26 cellular contexts compared by ENCODE assay signal in the genomic region with DNA sequence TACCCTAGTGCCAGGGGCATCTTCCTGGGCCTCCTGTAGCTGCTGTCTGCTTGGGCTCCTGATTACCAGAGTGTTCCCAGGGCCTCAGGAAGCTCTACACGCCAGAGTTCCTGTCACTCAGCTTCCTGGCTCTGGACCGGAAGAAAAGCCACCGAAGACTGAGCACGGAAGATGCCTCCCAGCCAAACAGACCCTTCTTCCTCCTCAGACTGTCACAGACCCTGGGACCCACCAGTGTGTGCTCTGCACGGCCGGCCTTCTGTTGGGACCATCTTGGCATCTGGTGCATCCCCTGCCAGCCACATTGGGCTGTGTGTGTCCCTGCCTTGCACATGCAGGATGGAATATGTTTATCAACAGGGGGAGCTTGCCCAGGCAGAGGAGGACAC.
DNase-seq lines count a peak whose midpoint lies in the region; ATAC-seq and TF ChIP-seq lines count a peak whose summit lies in the region.
"Had no signal": no experiment of that assay in that cellular context is flagged by ENCODE, and none has a peak within 500 bp of the region (broad histone marks: within the 10 kb centered on the region; RNA-seq: fewer than 3 reads in every experiment).

No MANE protein-coding gene starts in this region.

- H3K27me3 Mint-ChIP-seq in activated CD8-positive, alpha-beta T cell treated with anti-CD3 and anti-CD28 coated beads, Interleukin-2, amount 10 ng/mL, durations not matched to agents 7 days and 5 days (ENCODE audit: low read depth) = no peaks in the 10 kb centered on the region
- H3K27me3 Mint-ChIP-seq in activated CD8-positive, alpha-beta T cell treated with anti-CD3 and anti-CD28 coated beads for 36 hours = no peaks in the 10 kb centered on the region
- H3K27me3 Mint-ChIP-seq in MCF 10A (ENCODE audit: insufficient read depth, unreplicated experiment) = peaks cover 7% of the 10 kb centered on the region

- no peak overlapping the region for H3K4me3 ChIP-seq in BLaER1
- H3K4me3 ChIP-seq in OCI-LY7 (ENCODE audit: low read depth, low read length, poor library complexity, severe bottlenecking) = no peak overlapping the region
- H3K4me3 ChIP-seq: Peyer's patch had no signal

- no peaks in the 10 kb centered on the region for H3K9me3 ChIP-seq in BLaER1
- H3K9me3 ChIP-seq in OCI-LY7 (ENCODE audit: low read length) = no peaks in the 10 kb centered on the region

- peaks cover 6% of the 10 kb centered on the region for H3K4me1 Mint-ChIP-seq in activated CD8-positive, alpha-beta T cell treated with anti-CD3 and anti-CD28 coated beads, Interleukin-2, amount 10 ng/mL, durations not matched to agents 7 days and 5 days (ENCODE audit: low read depth)
- no peaks in the 10 kb centered on the region for H3K4me1 Mint-ChIP-seq in activated CD8-positive, alpha-beta T cell treated with anti-CD3 and anti-CD28 coated beads for 36 hours (ENCODE audit: low read depth)
- no peaks in the 10 kb centered on the region for H3K4me1 Mint-ChIP-seq in MCF 10A (ENCODE audit: insufficient read depth, unreplicated experiment)
- H3K4me1 Mint-ChIP-seq: CD14-positive monocyte; CD8-positive, alpha-beta memory T cell; IgD-negative memory B cell had no signal

- 0 out of 2 replicates have a peak overlapping the region, but pooled peaks have one; percentile 12 for H3K9ac ChIP-seq in BLaER1
- H3K9ac ChIP-seq: KMS-11 had no signal

- no peaks in the 10 kb centered on the region for H3K9me2 ChIP-seq in OCI-LY7 (ENCODE audit: insufficient read depth, low read length)

- BruUV-seq in OCI-LY7 (replicated peaks; lab: Mats Ljungman, UMichigan) (no TSS peak), MCF 10A (replicated peaks; lab: Mats Ljungman, UMichigan) (no TSS peak)

- intact Hi-C loops in activated CD8-positive, alpha-beta T cell treated with anti-CD3 and anti-CD28 coated beads for 36 hours (cut with micrococcal nuclease) = no loop called here
- intact Hi-C loops in OCI-LY7 (cut with micrococcal nuclease; ENCODE audit: unreplicated experiment) (no loop called here), sciatic nerve (cut with DNase I) (no loop called here), MCF 10A (cut with micrococcal nuclease) (no loop called here)

- no peaks in the 10 kb centered on the region for H3K27me3 ChIP-seq in BLaER1
- H3K27me3 ChIP-seq: Peyer's patch had no signal

- no peaks in the 10 kb centered on the region for H3K79me2 ChIP-seq in OCI-LY7 (ENCODE audit: insufficient read depth, low read depth, low read length)

- H2AFZ ChIP-seq in OCI-LY7 (ENCODE audit: low read length) = peak overlapping the region; percentile 72; the same call in 1 of the 2 replicates

- H3K36me3 ChIP-seq in BLaER1 = no peaks in the 10 kb centered on the region
- H3K36me3 ChIP-seq in OCI-LY7 (ENCODE audit: insufficient read depth, low read length) = no peaks in the 10 kb centered on the region
- H3K36me3 ChIP-seq: Peyer's patch had no signal

- CTCF ChIA-PET in activated CD8-positive, alpha-beta T cell treated with anti-CD3 and anti-CD28 coated beads, Interleukin-2, amount 10 ng/mL, durations not matched to agents 7 days and 5 days (lab: Charles Lee) = interaction anchor here (1.4 kb wide), 1 partner anchor 13 kb away, joined by 3 read pairs; no protein-coding TSS in a partner anchor
- CTCF ChIA-PET in activated CD8-positive, alpha-beta T cell treated with anti-CD3 and anti-CD28 coated beads for 36 hours (lab: Charles Lee) = no interaction called here
- CTCF ChIA-PET in OCI-LY7 (lab: Charles Lee; ENCODE audit: unreplicated experiment) = no interaction called here
- CTCF ChIA-PET in MCF 10A (lab: Yijun Ruan, JAX) = no interaction called here

- H3K4me2 ChIP-seq in BLaER1 (peak overlapping the region; percentile 73), OCI-LY7 (ENCODE audit: low read length) (no peak overlapping the region)
- H3K4me2 ChIP-seq: KMS-11 had no signal

- H3K4me3 Mint-ChIP-seq in activated CD8-positive, alpha-beta T cell treated with anti-CD3 and anti-CD28 coated beads, Interleukin-2, amount 10 ng/mL, durations not matched to agents 7 days and 5 days = no peak overlapping the region
- no peak overlapping the region for H3K4me3 Mint-ChIP-seq in activated CD8-positive, alpha-beta T cell treated with anti-CD3 and anti-CD28 coated beads for 36 hours
- no peak overlapping the region for H3K4me3 Mint-ChIP-seq in MCF 10A (ENCODE audit: unreplicated experiment)
- H3K4me3 Mint-ChIP-seq: CD14-positive monocyte; CD8-positive, alpha-beta memory T cell had no signal

- H3K4me1 ChIP-seq in BLaER1 = peaks cover 13% of the 10 kb centered on the region
- no peaks in the 10 kb centered on the region for H3K4me1 ChIP-seq in OCI-LY7 (ENCODE audit: insufficient read depth, low read length, poor library complexity, severe bottlenecking)
- H3K4me1 ChIP-seq: Peyer's patch had no signal

- TF ChIP-seq CTCF in activated CD8-positive, alpha-beta T cell treated with anti-CD3 and anti-CD28 coated beads for 36 hours (IDR thresholded peaks at IDR 0.05) = no peak
- no peak for TF ChIP-seq CTCF in OCI-LY7 (conservative IDR thresholded peaks at IDR 0.05; ENCODE audit: low read length)
- no peak for TF ChIP-seq CTCF in MCF 10A (IDR thresholded peaks at IDR 0.05; ENCODE audit: unreplicated experiment)

- peak overlapping the region; percentile 56 for H3K27ac Mint-ChIP-seq in activated CD8-positive, alpha-beta T cell treated with anti-CD3 and anti-CD28 coated beads, Interleukin-2, amount 10 ng/mL, durations not matched to agents 7 days and 5 days
- no peak overlapping the region for H3K27ac Mint-ChIP-seq in activated CD8-positive, alpha-beta T cell treated with anti-CD3 and anti-CD28 coated beads for 36 hours
- H3K27ac Mint-ChIP-seq in MCF 10A (ENCODE audit: low read depth, unreplicated experiment) = no peak overlapping the region
- H3K27ac Mint-ChIP-seq: CD14-positive monocyte; CD8-positive, alpha-beta memory T cell; IgD-negative memory B cell had no signal

- no peaks in the 10 kb centered on the region for H3K36me3 Mint-ChIP-seq in activated CD8-positive, alpha-beta T cell treated with anti-CD3 and anti-CD28 coated beads, Interleukin-2, amount 10 ng/mL, durations not matched to agents 7 days and 5 days (ENCODE audit: low read depth)
- no peaks in the 10 kb centered on the region for H3K36me3 Mint-ChIP-seq in activated CD8-positive, alpha-beta T cell treated with anti-CD3 and anti-CD28 coated beads for 36 hours (ENCODE audit: low read depth)
- H3K36me3 Mint-ChIP-seq in MCF 10A (ENCODE audit: insufficient read depth, unreplicated experiment) = peaks cover 6% of the 10 kb centered on the region
- H3K36me3 Mint-ChIP-seq: CD14-positive monocyte; CD8-positive, alpha-beta memory T cell; IgD-negative memory B cell had no signal

- peak overlapping the region; percentile 64 for H3K27ac ChIP-seq in BLaER1
- no peak overlapping the region for H3K27ac ChIP-seq in OCI-LY7 (ENCODE audit: low read depth, low read length, poor library complexity, severe bottlenecking)
- H3K27ac ChIP-seq: KMS-11, Peyer's patch had no signal

- no peaks in the 10 kb centered on the region for H4K20me1 ChIP-seq in BLaER1
- H4K20me1 ChIP-seq in OCI-LY7 (ENCODE audit: insufficient read depth, low read length) = no peaks in the 10 kb centered on the region

- POLR2A ChIA-PET in activated CD8-positive, alpha-beta T cell treated with anti-CD3 and anti-CD28 coated beads, Interleukin-2, amount 10 ng/mL, durations not matched to agents 7 days and 5 days (lab: Charles Lee) = no interaction called here
- POLR2A ChIA-PET in activated CD8-positive, alpha-beta T cell treated with anti-CD3 and anti-CD28 coated beads for 36 hours (lab: Charles Lee) = no interaction called here
- POLR2A ChIA-PET in OCI-LY7 (lab: Charles Lee) (no interaction called here), MCF 10A (lab: Yijun Ruan, JAX) (no interaction called here)

- H3K9me3 Mint-ChIP-seq in activated CD8-positive, alpha-beta T cell treated with anti-CD3 and anti-CD28 coated beads, Interleukin-2, amount 10 ng/mL, durations not matched to agents 7 days and 5 days (ENCODE audit: insufficient read depth) = no peaks in the 10 kb centered on the region
- no peaks in the 10 kb centered on the region for H3K9me3 Mint-ChIP-seq in activated CD8-positive, alpha-beta T cell treated with anti-CD3 and anti-CD28 coated beads for 36 hours
- H3K9me3 Mint-ChIP-seq in MCF 10A (ENCODE audit: unreplicated experiment) = no peaks in the 10 kb centered on the region
- H3K9me3 Mint-ChIP-seq: CD8-positive, alpha-beta memory T cell had no signal

- no peak for DNase-seq in activated CD8-positive, alpha-beta T cell treated with anti-CD3 and anti-CD28 coated beads, Interleukin-2, amount 10 ng/mL, durations not matched to agents 7 days and 5 days
- DNase-seq in activated CD8-positive, alpha-beta T cell treated with anti-CD3 and anti-CD28 coated beads for 36 hours = no peak
- DNase-seq in OCI-LY7 (ENCODE audit: low spot score) (no peak), sciatic nerve (ENCODE audit: low spot score) (peak; percentile 48), MCF 10A (ENCODE audit: unreplicated experiment) (no peak), ureter (ENCODE audit: low spot score) (no peak)
- DNase-seq: AML-193; CD8-positive, alpha-beta memory T cell; DMS79 treated with DMSO at 0.1 percent for 48 hours; GF-D8; GOT3; HCEC 1CT; NCI-H1092; NCI-H1417 treated with DMSO at 0.1 percent for 48 hours; NCI-H1694 treated with DMSO at 0.1 percent for 48 hours; NCI-H2081; NCI-H226; NCI-H510A; NCI-H69; OCI-M1; SHP77 treated with DMSO at 0.1 percent for 48 hours had no signal

- ATAC-seq in activated CD8-positive, alpha-beta T cell treated with anti-CD3 and anti-CD28 coated beads, Interleukin-2, amount 10 ng/mL, durations not matched to agents 7 days and 5 days = no peak
- ATAC-seq in activated CD8-positive, alpha-beta T cell treated with anti-CD3 and anti-CD28 coated beads for 36 hours = no peak
- no peak for ATAC-seq in sciatic nerve
